Comparison of ENCODE assay signal across 13 cellular contexts in the genomic region with DNA sequence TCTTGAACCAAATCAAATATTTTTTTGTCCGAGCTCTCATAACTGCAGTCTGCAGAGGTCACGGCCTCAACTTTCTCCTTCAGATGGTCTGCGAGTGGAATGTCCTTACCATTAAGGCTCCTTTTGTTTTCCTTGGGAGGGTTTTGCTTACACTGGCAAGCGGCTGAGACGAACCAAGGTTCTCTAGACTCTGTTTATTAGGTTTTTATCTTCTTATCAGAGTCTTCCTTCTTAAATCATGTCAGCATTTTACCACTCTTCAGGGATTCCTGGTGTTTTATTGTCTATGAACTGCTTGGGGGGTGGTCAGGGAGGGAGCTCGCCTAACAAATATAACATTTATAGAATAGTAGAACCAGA.
DNase-seq lines count a peak whose midpoint lies in the region; ATAC-seq, FAIRE-seq and TF ChIP-seq lines count a peak whose summit lies in the region.
"Had no signal": no experiment of that assay in that cellular context is flagged by ENCODE, and none has a peak within 500 bp of the region (broad histone marks: within the 10 kb centered on the region; RNA-seq: fewer than 3 reads in every experiment).

No MANE protein-coding gene starts in this region.

- H4K91ac ChIP-seq in mesenchymal stem cell (ENCODE audit: low read length) = no peak overlapping the region

- H2AK5ac ChIP-seq in mesenchymal stem cell (ENCODE audit: low read length, severe bottlenecking) = peak overlapping the region; percentile 89

- no peak overlapping the region for H3K27ac Mint-ChIP-seq in CD8-positive, alpha-beta T cell
- H3K27ac Mint-ChIP-seq: activated CD4-positive, alpha-beta memory T cell treated with anti-CD3 and anti-CD28 coated beads for 36 hours; stimulated activated memory B cell treated with anti-CD40 and anti-IgM and Interleukin-4, amounts not matched to agents 10 μg/mL and 1 μg/mL and 100 μg/mL, for 72 hours had no signal

- H3K9ac ChIP-seq in mesenchymal stem cell (ENCODE audit: low read length) = peak overlapping the region; percentile 59

- peak overlapping the region; percentile 100 for H2BK5ac ChIP-seq in mesenchymal stem cell (ENCODE audit: low read depth, low read length, poor library complexity, severe bottlenecking)

- H3K4me3 Mint-ChIP-seq in CD8-positive, alpha-beta T cell = no peak overlapping the region
- H3K4me3 Mint-ChIP-seq: activated CD4-positive, alpha-beta memory T cell treated with anti-CD3 and anti-CD28 coated beads for 36 hours; stimulated activated memory B cell treated with anti-CD40 and anti-IgM and Interleukin-4, amounts not matched to agents 10 μg/mL and 1 μg/mL and 100 μg/mL, for 72 hours had no signal

- intact Hi-C loops in testis (cut with DNase I; ENCODE audit: low total_unique reads) = no loop called here
- intact Hi-C loops in CD8-positive, alpha-beta T cell (cut with DNase I, micrococcal nuclease) = no loop called here

- H3K9me3 ChIP-seq in mesenchymal stem cell (ENCODE audit: control insufficient read depth, low read length) (no peaks in the 10 kb centered on the region), testis (no peaks in the 10 kb centered on the region)
- H3K9me3 ChIP-seq in CD8-positive, alpha-beta T cell (ENCODE audit: low read length) = no peaks in the 10 kb centered on the region

- no peaks in the 10 kb centered on the region for H3K36me3 Mint-ChIP-seq in CD8-positive, alpha-beta T cell
- H3K36me3 Mint-ChIP-seq: activated CD4-positive, alpha-beta memory T cell treated with anti-CD3 and anti-CD28 coated beads for 36 hours; stimulated activated memory B cell treated with anti-CD40 and anti-IgM and Interleukin-4, amounts not matched to agents 10 μg/mL and 1 μg/mL and 100 μg/mL, for 72 hours had no signal

- peak overlapping the region; percentile 82 to 98 for H3K18ac ChIP-seq in mesenchymal stem cell (ENCODE audit: low read depth in 1 of 2, low read length in 2 of 2)

- H3K14ac ChIP-seq in mesenchymal stem cell (ENCODE audit: low read length in 2 of 2) = no peak overlapping the region

- H3K27me3 ChIP-seq in mesenchymal stem cell (ENCODE audit: control insufficient read depth in 1 of 2, insufficient read depth in 1 of 2, low read length in 2 of 2) (no peaks in the 10 kb centered on the region), testis (no peaks in the 10 kb centered on the region)
- peaks cover 4% of the 10 kb centered on the region for H3K27me3 ChIP-seq in CD8-positive, alpha-beta T cell (ENCODE audit: insufficient read depth, low read length)

- H3K36me3 ChIP-seq in mesenchymal stem cell (ENCODE audit: control insufficient read depth in 1 of 2, insufficient read depth in 2 of 2, low read depth in 1 of 2, low read length in 2 of 2) (no peaks in the 10 kb centered on the region), testis (ENCODE audit: low read depth, missing control alignments) (no peaks in the 10 kb centered on the region)
- H3K36me3 ChIP-seq in CD8-positive, alpha-beta T cell (ENCODE audit: insufficient read depth, low read length) = no peaks in the 10 kb centered on the region

- H2BK15ac ChIP-seq in mesenchymal stem cell (ENCODE audit: low read depth, poor library complexity, severe bottlenecking) = no peak overlapping the region

- peak overlapping the region; percentile 51 for H3K4me2 ChIP-seq in mesenchymal stem cell (ENCODE audit: low read length, poor library complexity, severe bottlenecking)

- 19% methylated on average over 4 of the region's 6 CpGs for WGBS in mesenchymal stem cell
- 7 to 8% methylated on average over 6 of the region's 6 CpGs for WGBS in testis, 2 donors

- peak overlapping the region; percentile 31 to 100 for H2BK12ac ChIP-seq in mesenchymal stem cell (ENCODE audit: low read length in 2 of 2)

- TF ChIP-seq CTCF in astrocyte of the spinal cord (IDR thresholded peaks at IDR 0.05; ENCODE audit: low read depth, low read length) = no peak
- no peak for TF ChIP-seq CTCF in testis (IDR thresholded peaks at IDR 0.05)
- no peak for TF ChIP-seq CTCF in CD8-positive, alpha-beta T cell (IDR thresholded peaks at IDR 0.05)

- no peaks in the 10 kb centered on the region for H3K9me3 Mint-ChIP-seq in CD8-positive, alpha-beta T cell
- H3K9me3 Mint-ChIP-seq: activated CD4-positive, alpha-beta memory T cell treated with anti-CD3 and anti-CD28 coated beads for 36 hours had no signal

- TF ChIP-seq POLR2A in testis (IDR thresholded peaks at IDR 0.05) = no peak

- FAIRE-seq in HTR-8/SVneo (lab: Jason Lieb, UNC) = no peak

- H2AFZ ChIP-seq in mesenchymal stem cell (ENCODE audit: low read depth, low read length) = no peak overlapping the region

- peak overlapping the region; percentile 98 for H2BK120ac ChIP-seq in mesenchymal stem cell (ENCODE audit: low read depth, low read length)

- no peak overlapping the region for H3K4me3 ChIP-seq in astrocyte of the spinal cord (ENCODE audit: low read depth, low read length)
- no peak overlapping the region for H3K4me3 ChIP-seq in mesenchymal stem cell (ENCODE audit: insufficient read depth in 1 of 2, low read depth in 1 of 2, low read length in 2 of 2)
- H3K4me3 ChIP-seq in testis = peak overlapping the region in 1 of 2 donors; percentile 18
- no peak overlapping the region for H3K4me3 ChIP-seq in CD8-positive, alpha-beta T cell (ENCODE audit: low read depth, low read length)

- H3K4me1 ChIP-seq in mesenchymal stem cell (ENCODE audit: control insufficient read depth, insufficient read depth, low read depth, low read length) (peaks cover 2% of the 10 kb centered on the region), testis (peaks cover 12% of the 10 kb centered on the region)
- no peaks in the 10 kb centered on the region for H3K4me1 ChIP-seq in CD8-positive, alpha-beta T cell (ENCODE audit: insufficient read depth, low read length)

- peak overlapping the region; percentile 76 to 95 for H3K4ac ChIP-seq in mesenchymal stem cell (ENCODE audit: low read depth in 1 of 2, low read length in 2 of 2)

- peak; percentile 13 for DNase-seq in HTR-8/SVneo (ENCODE audit: insufficient read length, low spot score)
- peak; percentile 93 for DNase-seq in astrocyte of the spinal cord (ENCODE audit: low read depth, low spot score)
- DNase-seq in mesenchymal stem cell = peak; percentile 48
- DNase-seq in testis = peak; percentile 54
- no peak for DNase-seq in CD8-positive, alpha-beta T cell
- DNase-seq in NCI-H2171 (lab: John Stamatoyannopoulos, UW) = no peak
- no peak for DNase-seq in KG1 (lab: John Stamatoyannopoulos, UW)
- DNase-seq in putamen (ENCODE audit: low spot score) = no peak
- DNase-seq: activated CD4-positive, alpha-beta memory T cell treated with anti-CD3 and anti-CD28 coated beads for 36 hours; activated naive CD4-positive, alpha-beta T cell treated with anti-CD3 and anti-CD28 coated beads, Interleukin-2, amount 50 U/mL, for 16 hours; effector memory CD4-positive, alpha-beta T cell; NCI-H1105 had no signal

- POLR2A ChIA-PET in CD8-positive, alpha-beta T cell (lab: Charles Lee) = no interaction called here

- CTCF ChIA-PET in CD8-positive, alpha-beta T cell (lab: Charles Lee) = no interaction called here

- ATAC-seq in CD8-positive, alpha-beta T cell = no peak
- ATAC-seq: stimulated activated memory B cell treated with anti-CD40 and anti-IgM and Interleukin-4, amounts not matched to agents 10 μg/mL and 1 μg/mL and 100 μg/mL, for 72 hours had no signal

- H4K8ac ChIP-seq in mesenchymal stem cell (ENCODE audit: low read length) = peak overlapping the region; percentile 96

- peaks cover 17% of the 10 kb centered on the region for H3K27me3 Mint-ChIP-seq in CD8-positive, alpha-beta T cell (ENCODE audit: low read depth)
- H3K27me3 Mint-ChIP-seq: stimulated activated memory B cell treated with anti-CD40 and anti-IgM and Interleukin-4, amounts not matched to agents 10 μg/mL and 1 μg/mL and 100 μg/mL, for 72 hours had no signal

- H3K27ac ChIP-seq in mesenchymal stem cell (ENCODE audit: low read length, poor library complexity, severe bottlenecking) = peak overlapping the region; percentile 99
- H3K27ac ChIP-seq in testis = peak overlapping the region in 1 of 2 donors; percentile 4
- H3K27ac ChIP-seq in CD8-positive, alpha-beta T cell (ENCODE audit: low read depth, low read length) = no peak overlapping the region

- no peak overlapping the region for H3K23ac ChIP-seq in mesenchymal stem cell (ENCODE audit: low read length in 2 of 2)

- in situ Hi-C loops in astrocyte of the spinal cord (cut with HindIII; ENCODE audit: low sequenced_read_pairs) = no loop called here

- H3K4me1 Mint-ChIP-seq in CD8-positive, alpha-beta T cell (ENCODE audit: low read depth) = no peaks in the 10 kb centered on the region
- H3K4me1 Mint-ChIP-seq: stimulated activated memory B cell treated with anti-CD40 and anti-IgM and Interleukin-4, amounts not matched to agents 10 μg/mL and 1 μg/mL and 100 μg/mL, for 72 hours had no signal

- no peaks in the 10 kb centered on the region for H3K79me1 ChIP-seq in mesenchymal stem cell (replicated peaks; ENCODE audit: low read length, poor library complexity, severe bottlenecking)

Comparison
In these comparisons a context has a peak if more than half of its experiments do, and no peak if none do; other contexts are left out.
1. DNase-seq: peak in HTR-8/SVneo (single experiment), astrocyte of the spinal cord (single experiment), mesenchymal stem cell (single experiment) and testis (single experiment); none in CD8-positive, alpha-beta T cell (0 of 7), NCI-H2171 (single experiment), KG1 (single experiment) and putamen (single experiment).